21 cellular contexts compared by ENCODE assay signal in the genomic region with DNA sequence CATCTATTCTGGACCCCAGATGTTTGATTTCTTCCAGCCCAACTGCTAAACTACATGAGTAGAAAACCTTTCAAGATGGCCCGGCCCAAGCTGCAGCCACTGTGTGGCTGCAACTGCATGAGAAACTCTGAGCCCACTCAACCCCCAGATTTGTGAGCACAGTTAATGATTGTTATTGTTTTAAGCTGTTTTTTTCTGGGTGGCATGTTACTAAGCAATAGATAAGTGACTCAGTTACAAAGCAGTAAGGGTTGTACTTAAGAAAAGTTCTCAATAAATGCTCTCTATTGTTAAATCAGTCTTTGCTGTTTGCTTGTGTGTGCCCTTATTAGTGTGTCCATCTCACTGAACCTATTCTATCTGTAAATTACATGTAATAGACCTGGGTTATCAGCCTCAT. TPM values are rescaled to one million over a fixed set of nuclear protein-coding genes. Genes with fewer than 3 reads are reported as not detected.
"Had no signal": no experiment of that assay in that cellular context is flagged by ENCODE, and none has a peak within 500 bp of the region (broad histone marks: within the 10 kb centered on the region; RNA-seq: fewer than 3 reads in every experiment).

No MANE protein-coding gene starts in this region.

- H3K27ac ChIP-seq: coronary artery, parathyroid adenoma, right lobe of liver, skin epidermis, suprapubic skin, transverse colon had no signal

- H3K4me3 Mint-ChIP-seq: activated naive CD8-positive, alpha-beta T cell treated with anti-CD3 and anti-CD28 coated beads, Interleukin-2, amount 10 ng/mL, durations not matched to agents 7 days and 5 days; immature natural killer cell; nephron progenitor cell; stimulated activated effector memory CD8-positive, alpha-beta T cell treated with anti-CD3 and anti-CD28 coated beads, Interleukin-12 subunit alpha, Interleukin-12 subunit beta, amount 100 ng/mL, for 72 hours; stimulated activated naive CD8-positive, alpha-beta T cell treated with anti-CD3 and anti-CD28 coated beads, Interleukin-15, amount 100 ng/mL, for 72 hours had no signal

- H3K36me3 Mint-ChIP-seq: activated naive CD8-positive, alpha-beta T cell treated with anti-CD3 and anti-CD28 coated beads, Interleukin-2, amount 10 ng/mL, durations not matched to agents 7 days and 5 days; immature natural killer cell; stimulated activated effector memory CD8-positive, alpha-beta T cell treated with anti-CD3 and anti-CD28 coated beads, Interleukin-12 subunit alpha, Interleukin-12 subunit beta, amount 100 ng/mL, for 72 hours had no signal

- H2AFZ ChIP-seq: parathyroid adenoma had no signal

- H3K4me3 ChIP-seq: coronary artery, right lobe of liver, skin epidermis, suprapubic skin, transverse colon had no signal

- H3K4me1 Mint-ChIP-seq: activated naive CD8-positive, alpha-beta T cell treated with anti-CD3 and anti-CD28 coated beads, Interleukin-2, amount 10 ng/mL, durations not matched to agents 7 days and 5 days; immature natural killer cell; nephron progenitor cell; stimulated activated effector memory CD8-positive, alpha-beta T cell treated with anti-CD3 and anti-CD28 coated beads, Interleukin-12 subunit alpha, Interleukin-12 subunit beta, amount 100 ng/mL, for 72 hours; stimulated activated naive CD8-positive, alpha-beta T cell treated with anti-CD3 and anti-CD28 coated beads, Interleukin-15, amount 100 ng/mL, for 72 hours had no signal

- H3K9ac ChIP-seq: parathyroid adenoma had no signal

- H3K27ac Mint-ChIP-seq: activated naive CD8-positive, alpha-beta T cell treated with anti-CD3 and anti-CD28 coated beads, Interleukin-2, amount 10 ng/mL, durations not matched to agents 7 days and 5 days; activated T-helper 2 cell treated with anti-CD3 and anti-CD28 coated beads, Interferon-gamma antibody, Interleukin-2, Interleukin-4, amounts not matched to agents 10 μg/mL and 5 μg/mL and 100 μg/mL, durations not matched to agents 14 hours and 24 hours and 36 hours; immature natural killer cell; nephron progenitor cell; stimulated activated effector memory CD8-positive, alpha-beta T cell treated with anti-CD3 and anti-CD28 coated beads, Interleukin-12 subunit alpha, Interleukin-12 subunit beta, amount 100 ng/mL, for 72 hours; stimulated activated naive CD8-positive, alpha-beta T cell treated with anti-CD3 and anti-CD28 coated beads, Interleukin-15, amount 100 ng/mL, for 72 hours had no signal

- H3K27me3 ChIP-seq: right lobe of liver, suprapubic skin, transverse colon had no signal

- H3K9me3 Mint-ChIP-seq: activated T-helper 2 cell treated with anti-CD3 and anti-CD28 coated beads, Interferon-gamma antibody, Interleukin-2, Interleukin-4, amounts not matched to agents 10 μg/mL and 5 μg/mL and 100 μg/mL, durations not matched to agents 14 hours and 24 hours and 36 hours; immature natural killer cell; stimulated activated effector memory CD8-positive, alpha-beta T cell treated with anti-CD3 and anti-CD28 coated beads, Interleukin-12 subunit alpha, Interleukin-12 subunit beta, amount 100 ng/mL, for 72 hours had no signal

- H3K79me2 ChIP-seq: parathyroid adenoma had no signal

- ATAC-seq: stimulated activated effector memory CD8-positive, alpha-beta T cell treated with anti-CD3 and anti-CD28 coated beads, Interleukin-12 subunit alpha, Interleukin-12 subunit beta, amount 100 ng/mL, for 72 hours; stimulated activated naive CD8-positive, alpha-beta T cell treated with anti-CD3 and anti-CD28 coated beads, Interleukin-15, amount 100 ng/mL, for 72 hours had no signal

- H3K36me3 ChIP-seq: suprapubic skin, transverse colon had no signal

- H3K27me3 Mint-ChIP-seq: stimulated activated naive CD8-positive, alpha-beta T cell treated with anti-CD3 and anti-CD28 coated beads, Interleukin-15, amount 100 ng/mL, for 72 hours had no signal

- H3K9me3 ChIP-seq: right lobe of liver, suprapubic skin, transverse colon had no signal

- DNase-seq: activated naive CD4-positive, alpha-beta T cell treated with Interleukin-2 at 50 U/mL for 16 hours; activated naive CD8-positive, alpha-beta T cell treated with anti-CD3 and anti-CD28 coated beads, Interleukin-2, amount 10 ng/mL, durations not matched to agents 7 days and 5 days; activated T-cell treated with anti-CD3 and anti-CD28 coated beads, Interleukin-2, amount 50 U/mL, for 1 hour; cerebellar nuclear complex; immature natural killer cell; nephron progenitor cell; right lobe of liver; stimulated activated CD4-positive, alpha-beta T cell treated with anti-CD3 and anti-CD28 coated beads, Interleukin-2, amount 100 ng/mL, for 24 hours; stimulated activated naive CD8-positive, alpha-beta T cell treated with anti-CD3 and anti-CD28 coated beads, Interleukin-15, amount 100 ng/mL, for 72 hours; transverse colon had no signal

- H3K4me1 ChIP-seq: parathyroid adenoma, right lobe of liver, suprapubic skin, transverse colon had no signal

RNA-seq across cellular contexts. Expression of a gene that starts 51.8 kb away (rescaled TPM):
- total RNA-seq: activated naive CD8-positive, alpha-beta T cell treated with anti-CD3 and anti-CD28 coated beads, Interleukin-2, amount 10 ng/mL, durations not matched to agents 7 days and 5 days; activated T-helper 2 cell treated with anti-CD3 and anti-CD28 coated beads, Interferon-gamma antibody, Interleukin-2, Interleukin-4, amounts not matched to agents 10 μg/mL and 5 μg/mL and 100 μg/mL, durations not matched to agents 14 hours and 24 hours and 36 hours; fibroblast of villous mesenchyme; glomerular endothelial cell; mononuclear cell; myocyte; T-helper 2 cell treated with Interferon-gamma antibody and Interleukin-4, amounts not matched to agents 100 ng/mL and 5 ng/mL, for 36 hours; transverse colon had no signal
- polyA plus RNA-seq: immature natural killer cell had no signal
